1 cellular context compared by ENCODE assay signal in genomic region chr13:33642374-33643065, GRCh38.
TF ChIP-seq lines count a peak whose summit lies in the region.

No MANE protein-coding gene starts in this region.

TF ChIP-seq in HepG2, 621 proteins besides CTCF, POLR2A, EP300 and RAD21 (continued from another document and continues in another):
- TF ChIP-seq ZNF687 (CRISPR knock-in tag; IDR thresholded peaks at IDR 0.05) (no peak; the same call in 1 of the 2 replicates), KDM5A (IDR thresholded peaks at IDR 0.05; ENCODE audit: borderline replicate concordance, low read length) (peak; percentile 37; the same call in 1 of the 2 replicates), TBL1XR1 (IDR thresholded peaks at IDR 0.05; ENCODE audit: borderline replicate concordance, low read length, partially characterized antibody) (peak; percentile 86), HMGA1 (CRISPR knock-in tag; conservative IDR thresholded peaks at IDR 0.05) (no peak), ZNF607 (CRISPR knock-in tag; IDR thresholded peaks at IDR 0.05; ENCODE audit: borderline replicate concordance) (peak; percentile 69; the same call in 1 of the 2 replicates), AGO2 (optimal IDR thresholded peaks at IDR 0.05; ENCODE audit: low read depth, low read length) (no peak), ZNF275 (CRISPR knock-in tag; IDR thresholded peaks at IDR 0.05; ENCODE audit: borderline replicate concordance) (no peak), ZNF672 (CRISPR knock-in tag; IDR thresholded peaks at IDR 0.05) (no peak), ZFP36L2 (CRISPR knock-in tag; IDR thresholded peaks at IDR 0.05) (no peak), GABPB1 (CRISPR knock-in tag; IDR thresholded peaks at IDR 0.05) (peak; percentile 39; the same call in 1 of the 2 replicates), MXI1 (IDR thresholded peaks at IDR 0.05; ENCODE audit: borderline replicate concordance, low read depth, low read length) (peak; percentile 60; the same call in 1 of the 3 replicates), GZF1 (CRISPR knock-in tag; IDR thresholded peaks at IDR 0.05) (no peak; the same call in 1 of the 2 replicates), GATAD2A (CRISPR knock-in tag; IDR thresholded peaks at IDR 0.05) (peak; percentile 95), ARHGAP35 (CRISPR knock-in tag; IDR thresholded peaks at IDR 0.05; ENCODE audit: borderline replicate concordance) (no peak), SKI (IDR thresholded peaks at IDR 0.05; ENCODE audit: partially characterized antibody) (peak; percentile 92), YEATS4 (CRISPR knock-in tag; IDR thresholded peaks at IDR 0.05; ENCODE audit: borderline replicate concordance) (peak; percentile 30; the same call in 1 of the 2 replicates), ZFP82 (CRISPR knock-in tag; IDR thresholded peaks at IDR 0.05; ENCODE audit: borderline replicate concordance) (no peak), KLF13 (CRISPR knock-in tag; IDR thresholded peaks at IDR 0.05) (no peak), ZFAT (CRISPR knock-in tag; conservative IDR thresholded peaks at IDR 0.05) (no peak), EZH2 (conservative IDR thresholded peaks at IDR 0.05; ENCODE audit: low read depth, low read length) (no peak), SRSF4 (IDR thresholded peaks at IDR 0.05; ENCODE audit: low read depth, low read length, poor library complexity, severe bottlenecking) (no peak), PHB2 (IDR thresholded peaks at IDR 0.05; ENCODE audit: partially characterized antibody) (no peak), GABPA (IDR thresholded peaks at IDR 0.05; ENCODE audit: low read depth, low read length) (no peak), GABPA (CRISPR knock-in tag; IDR thresholded peaks at IDR 0.05; ENCODE audit: low read depth) (peak; percentile 65), ZNF674 (CRISPR knock-in tag; IDR thresholded peaks at IDR 0.05; ENCODE audit: low read depth) (no peak), ZNF225 (CRISPR knock-in tag; IDR thresholded peaks at IDR 0.05) (no peak), MLLT10 (CRISPR knock-in tag; IDR thresholded peaks at IDR 0.05) (no peak), KDM5B (CRISPR knock-in tag; IDR thresholded peaks at IDR 0.05; ENCODE audit: borderline replicate concordance) (0 out of 2 replicates have a peak, but pooled peaks have one; percentile 22), MAFF (IDR thresholded peaks at IDR 0.05; ENCODE audit: low read depth, low read length) (no peak), ZNF232 (CRISPR knock-in tag; IDR thresholded peaks at IDR 0.05; ENCODE audit: borderline replicate concordance) (no peak; the same call in 1 of the 2 replicates), MTA1 (CRISPR knock-in tag; IDR thresholded peaks at IDR 0.05; ENCODE audit: borderline replicate concordance) (no peak; the same call in 1 of the 2 replicates), SIX1 (CRISPR knock-in tag; IDR thresholded peaks at IDR 0.05; ENCODE audit: borderline replicate concordance) (no peak; the same call in 1 of the 2 replicates), TBX2 (CRISPR knock-in tag; IDR thresholded peaks at IDR 0.05; ENCODE audit: borderline replicate concordance) (peak; percentile 92), ZNF224 (CRISPR knock-in tag; IDR thresholded peaks at IDR 0.05) (no peak), FIP1L1 (IDR thresholded peaks at IDR 0.05; ENCODE audit: borderline replicate concordance, insufficient read depth, low read depth, low read length) (no peak), DZIP1 (CRISPR knock-in tag; IDR thresholded peaks at IDR 0.05) (no peak), ZFP62 (CRISPR knock-in tag; IDR thresholded peaks at IDR 0.05) (no peak), ZNF124 (CRISPR knock-in tag; IDR thresholded peaks at IDR 0.05) (peak; percentile 78; the same call in 1 of the 2 replicates), REPIN1 (CRISPR knock-in tag; IDR thresholded peaks at IDR 0.05; ENCODE audit: borderline replicate concordance, low read depth) (no peak), ZNF136 (CRISPR knock-in tag; IDR thresholded peaks at IDR 0.05; ENCODE audit: low read depth) (peak; percentile 62; the same call in 1 of the 2 replicates), ZNF780A (CRISPR knock-in tag; IDR thresholded peaks at IDR 0.05) (no peak), FOXO4 (CRISPR knock-in tag; conservative IDR thresholded peaks at IDR 0.05) (no peak), MED13 (CRISPR knock-in tag; IDR thresholded peaks at IDR 0.05) (no peak; the same call in 1 of the 2 replicates), ASH2L (IDR thresholded peaks at IDR 0.05; ENCODE audit: insufficient read length, low read depth, low read length) (peak; percentile 90), HHEX (CRISPR knock-in tag; IDR thresholded peaks at IDR 0.05) (peak; percentile 47; the same call in 1 of the 2 replicates), ZBTB8A (CRISPR knock-in tag; IDR thresholded peaks at IDR 0.05; ENCODE audit: borderline replicate concordance, low read depth) (no peak), ZNF446 (CRISPR knock-in tag; IDR thresholded peaks at IDR 0.05) (no peak), JARID2 (CRISPR knock-in tag; IDR thresholded peaks at IDR 0.05; ENCODE audit: insufficient replicate concordance) (no peak), ZNF343 (CRISPR knock-in tag; IDR thresholded peaks at IDR 0.05) (no peak)
- TF ChIP-seq, protein P1, sequence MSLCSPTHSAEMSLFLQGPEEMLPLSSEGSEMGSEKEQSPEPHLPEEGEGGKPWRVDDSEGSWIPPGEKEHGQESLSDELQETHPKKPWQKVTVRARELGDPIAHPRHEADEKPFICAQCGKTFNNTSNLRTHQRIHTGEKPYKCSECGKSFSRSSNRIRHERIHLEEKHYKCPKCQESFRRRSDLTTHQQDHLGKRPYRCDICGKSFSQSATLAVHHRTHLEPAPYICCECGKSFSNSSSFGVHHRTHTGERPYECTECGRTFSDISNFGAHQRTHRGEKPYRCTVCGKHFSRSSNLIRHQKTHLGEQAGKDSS (CRISPR knock-in tag; IDR thresholded peaks at IDR 0.05; ENCODE audit: borderline replicate concordance, low read depth): no peak; the same call in 1 of the 2 replicates
- TF ChIP-seq, protein P2, sequence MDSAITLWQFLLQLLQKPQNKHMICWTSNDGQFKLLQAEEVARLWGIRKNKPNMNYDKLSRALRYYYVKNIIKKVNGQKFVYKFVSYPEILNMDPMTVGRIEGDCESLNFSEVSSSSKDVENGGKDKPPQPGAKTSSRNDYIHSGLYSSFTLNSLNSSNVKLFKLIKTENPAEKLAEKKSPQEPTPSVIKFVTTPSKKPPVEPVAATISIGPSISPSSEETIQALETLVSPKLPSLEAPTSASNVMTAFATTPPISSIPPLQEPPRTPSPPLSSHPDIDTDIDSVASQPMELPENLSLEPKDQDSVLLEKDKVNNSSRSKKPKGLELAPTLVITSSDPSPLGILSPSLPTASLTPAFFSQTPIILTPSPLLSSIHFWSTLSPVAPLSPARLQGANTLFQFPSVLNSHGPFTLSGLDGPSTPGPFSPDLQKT (CRISPR knock-in tag; IDR thresholded peaks at IDR 0.05; ENCODE audit: borderline replicate concordance): no peak
- TF ChIP-seq, protein P3, sequence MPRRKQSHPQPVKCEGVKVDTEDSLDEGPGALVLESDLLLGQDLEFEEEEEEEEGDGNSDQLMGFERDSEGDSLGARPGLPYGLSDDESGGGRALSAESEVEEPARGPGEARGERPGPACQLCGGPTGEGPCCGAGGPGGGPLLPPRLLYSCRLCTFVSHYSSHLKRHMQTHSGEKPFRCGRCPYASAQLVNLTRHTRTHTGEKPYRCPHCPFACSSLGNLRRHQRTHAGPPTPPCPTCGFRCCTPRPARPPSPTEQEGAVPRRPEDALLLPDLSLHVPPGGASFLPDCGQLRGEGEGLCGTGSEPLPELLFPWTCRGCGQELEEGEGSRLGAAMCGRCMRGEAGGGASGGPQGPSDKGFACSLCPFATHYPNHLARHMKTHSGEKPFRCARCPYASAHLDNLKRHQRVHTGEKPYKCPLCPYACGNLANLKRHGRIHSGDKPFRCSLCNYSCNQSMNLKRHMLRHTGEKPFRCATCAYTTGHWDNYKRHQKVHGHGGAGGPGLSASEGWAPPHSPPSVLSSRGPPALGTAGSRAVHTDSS (CRISPR knock-in tag; conservative IDR thresholded peaks at IDR 0.05): no peak
